17 cellular contexts compared by ENCODE assay signal in the genomic region with DNA sequence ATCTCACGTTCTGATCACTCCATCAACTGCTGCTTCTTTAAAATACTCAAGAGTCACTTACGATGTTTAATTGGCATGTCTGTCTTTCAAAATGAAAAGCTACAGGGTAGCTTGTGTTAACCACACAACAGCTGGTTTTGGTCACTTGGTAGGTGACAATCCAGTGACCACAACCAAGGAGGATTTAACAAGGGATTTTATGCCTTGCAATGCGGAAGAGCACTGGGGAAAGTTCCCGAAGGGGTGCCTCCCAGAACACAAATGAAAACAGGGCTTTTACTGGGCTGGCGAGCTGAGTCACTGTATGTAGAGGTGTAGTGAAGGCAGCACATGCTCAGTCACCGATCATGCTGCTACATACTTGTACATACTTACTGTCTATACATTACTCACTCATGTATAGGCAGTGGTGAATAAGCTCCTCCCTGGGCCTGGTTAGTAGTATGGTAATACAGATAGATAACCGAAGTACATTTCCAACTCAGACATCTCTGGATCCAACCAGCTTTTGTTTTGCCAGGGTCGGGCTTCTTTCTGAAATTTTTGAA.
DNase-seq lines count a peak whose midpoint lies in the region; ATAC-seq and TF ChIP-seq lines count a peak whose summit lies in the region.
"Had no signal": no experiment of that assay in that cellular context is flagged by ENCODE, and none has a peak within 500 bp of the region (broad histone marks: within the 10 kb centered on the region; RNA-seq: fewer than 3 reads in every experiment).

No MANE protein-coding gene starts in this region.

- ATAC-seq in HG03097 (IDR thresholded peaks at IDR 0.05; ENCODE audit: low FRiP score, unreplicated experiment) = no peak

- DNase-seq in NK-92 treated with Interleukin-12 subunit alpha and Interleukin-12 subunit beta, amount 100 ng/mL, for 24 hours (lab: John Stamatoyannopoulos, UW) = peak; percentile 28
- no peak for DNase-seq in NK-92 (lab: John Stamatoyannopoulos, UW; ENCODE audit: unreplicated experiment)
- peak; percentile 34 for DNase-seq in H4 (ENCODE audit: low spot score)
- DNase-seq in fibroblast of villous mesenchyme (ENCODE audit: low read depth) = peak; percentile 58
- no peak for DNase-seq in mesenteric fat pad (ENCODE audit: low spot score)
- no peak for DNase-seq in activated T-cell treated with anti-CD3 and anti-CD28 coated beads, Interleukin-2, amount 50 U/mL, for 1 hour
- no peak for DNase-seq in NCI-H128 (lab: John Stamatoyannopoulos, UW; ENCODE audit: unreplicated experiment)
- DNase-seq: C1 segment of cervical spinal cord, DND-41, GF-D8, NCI-H1436, NCI-H2029, NCI-H2171 treated with DMSO at 0.1 percent for 48 hours, NCI-H446 treated with DMSO at 0.1 percent for 48 hours had no signal

- TF ChIP-seq CTCF in fibroblast of villous mesenchyme (IDR thresholded peaks at IDR 0.05; ENCODE audit: insufficient read depth, low read depth, low read length) = no peak

- no peak overlapping the region for H3K4me3 ChIP-seq in fibroblast of villous mesenchyme (ENCODE audit: low read depth, low read length)
- H3K4me3 ChIP-seq: HAP-1, SJSA1 had no signal

Comparison
In these comparisons a context has a peak if more than half of its experiments do, and no peak if none do; other contexts are left out.
1. DNase-seq: peak in NK-92 treated with Interleukin-12 subunit alpha and Interleukin-12 subunit beta, amount 100 ng/mL, for 24 hours (single experiment), H4 (single experiment) and fibroblast of villous mesenchyme (single experiment); none in NK-92 (single experiment), mesenteric fat pad (single experiment), activated T-cell treated with anti-CD3 and anti-CD28 coated beads, Interleukin-2, amount 50 U/mL, for 1 hour (single experiment) and NCI-H128 (single experiment).